Comparison of ENCODE assay signal across 1 cellular context in the genomic region with DNA sequence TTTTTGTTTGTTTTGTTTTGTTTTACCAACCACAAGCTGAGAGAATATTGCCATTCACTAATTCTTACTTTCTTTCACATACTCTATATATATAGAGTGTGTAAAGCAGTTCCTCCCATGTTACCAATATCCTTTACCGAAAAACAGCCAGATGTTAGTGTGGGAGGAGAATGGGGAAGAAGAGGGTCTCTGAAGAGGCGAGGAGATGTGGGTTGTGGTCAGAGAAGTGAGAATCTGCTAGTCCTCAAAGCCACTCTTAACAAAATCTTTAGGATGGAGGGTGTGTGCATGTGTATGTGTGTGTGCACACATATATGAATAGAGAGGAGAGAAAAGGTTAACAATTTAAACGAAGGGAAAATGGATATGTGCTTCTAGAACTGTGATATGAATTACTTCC.
TF ChIP-seq lines count a peak whose summit lies in the region.

No MANE protein-coding gene starts in this region.

TF ChIP-seq in A549, 52 proteins besides CTCF, POLR2A, EP300 and RAD21 (continued from another document):
- TF ChIP-seq HMGXB4 (CRISPR knock-in tag; IDR thresholded peaks at IDR 0.05; ENCODE audit: borderline replicate concordance): no peak
- TF ChIP-seq TP53 (CRISPR knock-in tag; IDR thresholded peaks at IDR 0.05): no peak
- no peak for TF ChIP-seq E2F6 (IDR thresholded peaks at IDR 0.05; ENCODE audit: borderline replicate concordance, low read depth)
- no peak for TF ChIP-seq HOXA7 (CRISPR knock-in tag; IDR thresholded peaks at IDR 0.05)
- TF ChIP-seq HOXB5 (CRISPR knock-in tag; IDR thresholded peaks at IDR 0.05): no peak
- TF ChIP-seq MAZ (IDR thresholded peaks at IDR 0.05; ENCODE audit: borderline replicate concordance, low read depth, low read length): no peak
- no peak for TF ChIP-seq KDM1A (IDR thresholded peaks at IDR 0.05; ENCODE audit: low read depth)
